1 cellular context compared by ENCODE assay signal in the genomic region with DNA sequence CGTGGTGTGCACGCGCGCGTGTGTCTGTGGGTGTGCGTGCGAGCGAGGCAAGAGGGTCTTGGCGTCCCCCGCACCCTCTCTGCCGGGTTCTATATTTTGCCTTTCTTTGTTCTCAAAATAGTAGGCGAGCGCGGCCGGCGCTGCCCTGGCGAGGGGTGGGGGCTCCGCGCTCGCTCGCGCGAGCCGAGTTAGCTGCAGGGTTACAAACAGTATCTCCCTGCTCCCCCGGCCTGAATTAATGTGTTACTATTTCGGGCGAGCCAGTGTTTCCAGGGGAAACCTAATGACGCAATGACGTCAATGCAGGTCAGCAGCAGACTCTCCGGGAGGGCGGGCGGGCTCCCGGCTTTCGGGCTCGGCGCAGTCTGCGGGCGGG.
TF ChIP-seq lines count a peak whose summit lies in the region.

No MANE protein-coding gene starts in this region.

TF ChIP-seq in Ishikawa, 13 proteins besides CTCF, POLR2A, EP300 and RAD21 (continued from another document):
- TF ChIP-seq, protein P1, sequence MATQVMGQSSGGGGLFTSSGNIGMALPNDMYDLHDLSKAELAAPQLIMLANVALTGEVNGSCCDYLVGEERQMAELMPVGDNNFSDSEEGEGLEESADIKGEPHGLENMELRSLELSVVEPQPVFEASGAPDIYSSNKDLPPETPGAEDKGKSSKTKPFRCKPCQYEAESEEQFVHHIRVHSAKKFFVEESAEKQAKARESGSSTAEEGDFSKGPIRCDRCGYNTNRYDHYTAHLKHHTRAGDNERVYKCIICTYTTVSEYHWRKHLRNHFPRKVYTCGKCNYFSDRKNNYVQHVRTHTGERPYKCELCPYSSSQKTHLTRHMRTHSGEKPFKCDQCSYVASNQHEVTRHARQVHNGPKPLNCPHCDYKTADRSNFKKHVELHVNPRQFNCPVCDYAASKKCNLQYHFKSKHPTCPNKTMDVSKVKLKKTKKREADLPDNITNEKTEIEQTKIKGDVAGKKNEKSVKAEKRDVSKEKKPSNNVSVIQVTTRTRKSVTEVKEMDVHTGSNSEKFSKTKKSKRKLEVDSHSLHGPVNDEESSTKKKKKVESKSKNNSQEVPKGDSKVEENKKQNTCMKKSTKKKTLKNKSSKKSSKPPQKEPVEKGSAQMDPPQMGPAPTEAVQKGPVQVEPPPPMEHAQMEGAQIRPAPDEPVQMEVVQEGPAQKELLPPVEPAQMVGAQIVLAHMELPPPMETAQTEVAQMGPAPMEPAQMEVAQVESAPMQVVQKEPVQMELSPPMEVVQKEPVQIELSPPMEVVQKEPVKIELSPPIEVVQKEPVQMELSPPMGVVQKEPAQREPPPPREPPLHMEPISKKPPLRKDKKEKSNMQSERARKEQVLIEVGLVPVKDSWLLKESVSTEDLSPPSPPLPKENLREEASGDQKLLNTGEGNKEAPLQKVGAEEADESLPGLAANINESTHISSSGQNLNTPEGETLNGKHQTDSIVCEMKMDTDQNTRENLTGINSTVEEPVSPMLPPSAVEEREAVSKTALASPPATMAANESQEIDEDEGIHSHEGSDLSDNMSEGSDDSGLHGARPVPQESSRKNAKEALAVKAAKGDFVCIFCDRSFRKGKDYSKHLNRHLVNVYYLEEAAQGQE (IDR thresholded peaks at IDR 0.05; ENCODE audit: low read depth), result no peak
- TF ChIP-seq CREB1 (IDR thresholded peaks at IDR 0.05; ENCODE audit: low read depth), result peak; percentile 57; the same call in 1 of the 2 replicates
